In genomic region chr5:163943546-163943945, GRCh38 we compare ENCODE assay signal across 18 cellular contexts.
DNase-seq lines count a peak whose midpoint lies in the region; ATAC-seq, FAIRE-seq and TF ChIP-seq lines count a peak whose summit lies in the region.
"Had no signal": no experiment of that assay in that cellular context is flagged by ENCODE, and none has a peak within 500 bp of the region (broad histone marks: within the 10 kb centered on the region; RNA-seq: fewer than 3 reads in every experiment).

No MANE protein-coding gene starts in this region.

- no peak overlapping the region for H3K4ac ChIP-seq in mesenchymal stem cell (ENCODE audit: low read depth in 1 of 2, low read length in 2 of 2)

- no peak overlapping the region for H3K9ac ChIP-seq in mesenchymal stem cell (ENCODE audit: low read length)

- TF ChIP-seq CTCF in pancreas (IDR thresholded peaks at IDR 0.05): no peak

- WGBS in mesenchymal stem cell: 100% methylated on average over 1 of the region's 1 CpG
- 81 to 82% methylated on average over 1 of the region's 1 CpG for WGBS in pancreas, 2 donors

- no peak overlapping the region for H3K4me3 ChIP-seq in mesenchymal stem cell (ENCODE audit: insufficient read depth in 1 of 2, low read depth in 1 of 2, low read length in 2 of 2)
- H3K4me3 ChIP-seq in pancreas: no peak overlapping the region

- H2BK5ac ChIP-seq in mesenchymal stem cell (ENCODE audit: low read depth, low read length, poor library complexity, severe bottlenecking): no peak overlapping the region

- no peak overlapping the region for H2AFZ ChIP-seq in mesenchymal stem cell (ENCODE audit: low read depth, low read length)

- no peak overlapping the region for H3K4me2 ChIP-seq in mesenchymal stem cell (ENCODE audit: low read length, poor library complexity, severe bottlenecking)

- H4K91ac ChIP-seq in mesenchymal stem cell (ENCODE audit: low read length): no peak overlapping the region

- peak; percentile 4 for DNase-seq in RPMI7951 (ENCODE audit: low read depth)
- peak; percentile 1 for DNase-seq in mesenchymal stem cell
- no peak for DNase-seq in amygdala (lab: John Stamatoyannopoulos, UW)
- no peak for DNase-seq in NCI-H146 (lab: John Stamatoyannopoulos, UW)
- no peak for DNase-seq in pancreas
- DNase-seq: activated naive CD4-positive, alpha-beta T cell treated with Interleukin-2 at 50 U/mL for 16 hours; brain microvascular endothelial cell; Calu3; effector CD8-positive, alpha-beta T cell; mammary epithelial cell; NCI-H1930; NCI-H526; trophoblast cell had no signal

- H4K8ac ChIP-seq in mesenchymal stem cell (ENCODE audit: low read length): no peak overlapping the region

- intact Hi-C loops in pancreas (cut with DNase I): no loop called here

- H2AK5ac ChIP-seq in mesenchymal stem cell (ENCODE audit: low read length, severe bottlenecking): no peak overlapping the region

- FAIRE-seq in pancreas (lab: Jason Lieb, UNC): no peak

- H2BK15ac ChIP-seq in mesenchymal stem cell (ENCODE audit: low read depth, poor library complexity, severe bottlenecking): no peak overlapping the region

- no peak overlapping the region for H3K23ac ChIP-seq in mesenchymal stem cell (ENCODE audit: low read length in 2 of 2)

- no peak overlapping the region for H3K27ac ChIP-seq in mesenchymal stem cell (ENCODE audit: low read length, poor library complexity, severe bottlenecking)
- no peak overlapping the region for H3K27ac ChIP-seq in pancreas
- H3K27ac ChIP-seq: brain microvascular endothelial cell, RWPE1 had no signal

- H3K27me3 ChIP-seq in mesenchymal stem cell (ENCODE audit: control insufficient read depth in 1 of 2, insufficient read depth in 1 of 2, low read length in 2 of 2) (no peaks in the 10 kb centered on the region), pancreas (no peaks in the 10 kb centered on the region)
- H3K27me3 ChIP-seq: brain microvascular endothelial cell had no signal

- H2BK120ac ChIP-seq in mesenchymal stem cell (ENCODE audit: low read depth, low read length): no peak overlapping the region

- H3K36me3 ChIP-seq in mesenchymal stem cell (ENCODE audit: control insufficient read depth in 1 of 2, insufficient read depth in 2 of 2, low read depth in 1 of 2, low read length in 2 of 2) (no peaks in the 10 kb centered on the region), pancreas (no peaks in the 10 kb centered on the region)
- H3K36me3 ChIP-seq: brain microvascular endothelial cell had no signal

- no peak overlapping the region for H3K18ac ChIP-seq in mesenchymal stem cell (ENCODE audit: low read depth in 1 of 2, low read length in 2 of 2)

- H3K4me1 ChIP-seq in mesenchymal stem cell (ENCODE audit: control insufficient read depth, insufficient read depth, low read depth, low read length): no peaks in the 10 kb centered on the region
- H3K4me1 ChIP-seq in pancreas: no peaks in the 10 kb centered on the region

- peak; percentile 45 for ATAC-seq in GM18498 (IDR thresholded peaks at IDR 0.05; ENCODE audit: unreplicated experiment)
- peak; percentile 42 for ATAC-seq in HG02610 (IDR thresholded peaks at IDR 0.05; ENCODE audit: unreplicated experiment)
- ATAC-seq in GM19035 (IDR thresholded peaks at IDR 0.05; ENCODE audit: unreplicated experiment): no peak
- no peak for ATAC-seq in pancreas
- ATAC-seq: stimulated activated effector memory CD8-positive, alpha-beta T cell treated with anti-CD3 and anti-CD28 coated beads, Interleukin-12 subunit alpha, Interleukin-12 subunit beta, amount 100 ng/mL, for 72 hours had no signal

- peaks cover 13% of the 10 kb centered on the region for H3K9me3 ChIP-seq in mesenchymal stem cell (ENCODE audit: control insufficient read depth, low read length)
- no peaks in the 10 kb centered on the region for H3K9me3 ChIP-seq in pancreas

- H3K79me1 ChIP-seq in mesenchymal stem cell (replicated peaks; ENCODE audit: low read length, poor library complexity, severe bottlenecking): no peaks in the 10 kb centered on the region

- no peak overlapping the region for H2BK12ac ChIP-seq in mesenchymal stem cell (ENCODE audit: low read length in 2 of 2)

- H3K14ac ChIP-seq in mesenchymal stem cell (ENCODE audit: low read length in 2 of 2): no peak overlapping the region

Comparison
In these comparisons a context has a peak if more than half of its experiments do, and no peak if none do; other contexts are left out.
1. ATAC-seq: peak in GM18498 (single experiment) and HG02610 (single experiment); none in GM19035 (single experiment) and pancreas (0 of 4).
2. DNase-seq: peak in RPMI7951 (single experiment) and mesenchymal stem cell (single experiment); none in amygdala (0 of 56), NCI-H146 (single experiment) and pancreas (0 of 6).